ENCODE assay signal across 29 cellular contexts in genomic region chr20:19895761-19896160, GRCh38.
"Had no signal": no experiment of that assay in that cellular context is flagged by ENCODE, and none has a peak within 500 bp of the region (broad histone marks: within the 10 kb centered on the region; RNA-seq: fewer than 3 reads in every experiment).

No MANE protein-coding gene starts in this region.

- ATAC-seq: effector memory CD8-positive, alpha-beta T cell; esophagus mucosa; foreskin keratinocyte; gastrocnemius medialis; gastroesophageal sphincter; heart left ventricle; heart right ventricle had no signal

- H3K27me3 ChIP-seq: colonic mucosa, dorsolateral prefrontal cortex, esophagus muscularis mucosa, esophagus squamous epithelium, foreskin keratinocyte, gastrocnemius medialis, gastroesophageal sphincter, heart left ventricle, heart right ventricle had no signal

- H3K4me3 Mint-ChIP-seq: dendritic cell treated with granulocyte-macrophage colony-stimulating factor and Interleukin-4, amounts not matched to agents 40 ng/mL and 50 ng/mL, for 4 days; effector memory CD8-positive, alpha-beta T cell; endodermal cell had no signal

- H3K36me3 ChIP-seq: colonic mucosa had no signal

- FAIRE-seq: colon, endometrium, endothelial cell of umbilical vein, frontal cortex had no signal

- H3K4me1 ChIP-seq: colonic mucosa had no signal

- H3K27me3 Mint-ChIP-seq: dendritic cell treated with granulocyte-macrophage colony-stimulating factor and Interleukin-4, amounts not matched to agents 40 ng/mL and 50 ng/mL, for 4 days had no signal

- H3K9me3 ChIP-seq: colonic mucosa, esophagus muscularis mucosa, gastrocnemius medialis, gastroesophageal sphincter had no signal

- H3K27ac ChIP-seq: colonic mucosa, coronary artery, dorsolateral prefrontal cortex, epithelial cell of prostate, esophagus muscularis mucosa, esophagus squamous epithelium, foreskin keratinocyte, gastrocnemius medialis, gastroesophageal sphincter, heart left ventricle, heart right ventricle had no signal

- DNase-seq: colonic mucosa; cortex of kidney; dermis blood vessel endothelial cell; dorsolateral prefrontal cortex; effector CD4-positive, alpha-beta T cell; effector CD8-positive, alpha-beta T cell; effector memory CD4-positive, alpha-beta T cell; effector memory CD8-positive, alpha-beta T cell; endodermal cell; erythroblast; esophagus squamous epithelium; foreskin fibroblast; foreskin keratinocyte; foreskin melanocyte; gastrocnemius medialis; glutamatergic neuron; head of caudate nucleus; heart left ventricle; heart right ventricle had no signal

- H3K4me1 Mint-ChIP-seq: endodermal cell had no signal

- H3K4me3 ChIP-seq: colonic mucosa, coronary artery, dorsolateral prefrontal cortex, esophagus muscularis mucosa, esophagus squamous epithelium, gastrocnemius medialis, gastroesophageal sphincter, heart left ventricle, heart right ventricle had no signal

- H3K27ac Mint-ChIP-seq: dendritic cell treated with granulocyte-macrophage colony-stimulating factor and Interleukin-4, amounts not matched to agents 40 ng/mL and 50 ng/mL, for 4 days; effector memory CD8-positive, alpha-beta T cell; endodermal cell had no signal
